ENCODE assay signal across 8 cellular contexts in genomic region chr7:141220263-141220662, GRCh38.
A peak's percentile ranks its signal among the peaks of the same experiment; 100 is the strongest.
DNase-seq lines count a peak whose midpoint lies in the region; ATAC-seq, FAIRE-seq and TF ChIP-seq lines count a peak whose summit lies in the region.

No MANE protein-coding gene starts in this region.

- H3K36me3 ChIP-seq in GM23338 (ENCODE audit: insufficient read depth): no peaks in the 10 kb centered on the region
- H3K36me3 ChIP-seq in H1 (ENCODE audit: control insufficient read depth in 2 of 4, insufficient read depth in 4 of 4, low read length in 3 of 4): no peaks in the 10 kb centered on the region
- H3K36me3 ChIP-seq in CD8-positive, alpha-beta T cell (ENCODE audit: insufficient read depth, low read length): no peaks in the 10 kb centered on the region

- no peaks in the 10 kb centered on the region for H3K23me2 ChIP-seq in H1 (ENCODE audit: low read depth, low read length)

- H4K91ac ChIP-seq in H1 (replicated peaks; ENCODE audit: insufficient read length, low read length): no peak overlapping the region

- TF ChIP-seq RAD21 in H1 (IDR thresholded peaks at IDR 0.05 in 1 of 2, conservative IDR thresholded peaks at IDR 0.05 in 1 of 2; ENCODE audit: low read depth in 2 of 2, low read length in 2 of 2): peak; percentile 89 to 91

- H3K4me2 ChIP-seq in GM23338: no peak overlapping the region
- H3K4me2 ChIP-seq in H1 (ENCODE audit: insufficient read depth in 1 of 2, low read depth in 2 of 2, low read length in 2 of 2): no peak overlapping the region

- H3K79me1 ChIP-seq in H1 (ENCODE audit: low read depth, low read length): peaks cover 9% of the 10 kb centered on the region

- 0 out of 2 replicates have a peak, but pooled peaks cover 2% of the 10 kb centered on the region for H3K9me2 ChIP-seq in GM23338 (ENCODE audit: insufficient read depth)

- no peak for TF ChIP-seq EP300 in H1 (IDR thresholded peaks at IDR 0.05; ENCODE audit: borderline replicate concordance in 1 of 2, low read depth in 2 of 2, low read length in 2 of 2)

- no peak overlapping the region for H2AK5ac ChIP-seq in H1 (ENCODE audit: low read depth, low read length)

- H3K23ac ChIP-seq in H1 (ENCODE audit: insufficient read length): no peak overlapping the region

- no peak overlapping the region for H3K9ac ChIP-seq in H1 (replicated peaks in 1 of 4; ENCODE audit: extremely low read depth in 1 of 4, low read depth in 3 of 4, low read length in 3 of 4)

- H3K27ac Mint-ChIP-seq in GM23338: no peak overlapping the region
- H3K27ac Mint-ChIP-seq in CD8-positive, alpha-beta T cell: no peak overlapping the region

- H2AFZ ChIP-seq in GM23338: no peak overlapping the region
- no peak overlapping the region for H2AFZ ChIP-seq in H1 (ENCODE audit: low read length)

- H3K14ac ChIP-seq in H1 (ENCODE audit: insufficient read length): no peak overlapping the region

- H2BK12ac ChIP-seq in H1 (ENCODE audit: low read depth, low read length): no peak overlapping the region

- WGBS in H1 (ENCODE audit: extremely low coverage in 1 of 2, insufficient coverage in 1 of 2, insufficient read length in 1 of 2, insufficient replicate concordance in 2 of 2, low coverage in 1 of 2, low lambda C conversion rate in 2 of 2, missing lambda C conversion rate in 1 of 2), 2 experiments: 58% methylated on average over 4 of the region's 4 CpGs; no CpG with 5 or more reads in 1 of the 2 experiments

- TF ChIP-seq POLR2A in H1 (IDR thresholded peaks at IDR 0.05; ENCODE audit: control extremely low read depth in 1 of 2, low read depth in 2 of 2, low read length in 2 of 2): no peak

- H2BK5ac ChIP-seq in H1 (ENCODE audit: low read depth, low read length): no peak overlapping the region

- DNase-seq in AG09319 (ENCODE audit: extremely low read depth, low read depth) (no peak), GM23338 (ENCODE audit: low spot score) (peak; percentile 75), NCI-H2196 treated with DMSO at 0.1 percent for 48 hours (lab: John Stamatoyannopoulos, UW; ENCODE audit: unreplicated experiment) (peak; percentile 30), H1 (ENCODE audit: low read depth in 1 of 2, low spot score in 2 of 2) (no peak), GM19239 (ENCODE audit: insufficient read length, low spot score) (no peak)
- DNase-seq in CD8-positive, alpha-beta T cell: no peak

- H3K27me3 ChIP-seq in GM23338 (ENCODE audit: insufficient read depth) (no peaks in the 10 kb centered on the region), H1 (replicated peaks in 1 of 4; ENCODE audit: control insufficient read depth in 3 of 4, extremely low read depth in 1 of 4, insufficient read depth in 3 of 4, low read length in 3 of 4) (no peaks in the 10 kb centered on the region)
- no peaks in the 10 kb centered on the region for H3K27me3 ChIP-seq in CD8-positive, alpha-beta T cell (ENCODE audit: insufficient read depth, low read length)

- TF ChIP-seq CTCF in AG09319 (IDR thresholded peaks at IDR 0.05; ENCODE audit: low read depth, low read length) (peak; percentile 15), GM23338 (conservative IDR thresholded peaks at IDR 0.05; ENCODE audit: low read depth in 2 of 2) (peak; percentile 65 to 89), H1 (IDR thresholded peaks at IDR 0.05; ENCODE audit: control extremely low read depth in 1 of 3, insufficient read depth in 1 of 3, low read depth in 1 of 3, low read length in 3 of 3) (peak; percentile 37 to 74 (median 65))
- TF ChIP-seq CTCF in CD8-positive, alpha-beta T cell (IDR thresholded peaks at IDR 0.05): no peak

- H3K27me3 Mint-ChIP-seq in GM23338 (ENCODE audit: insufficient read depth, low read depth, poor library complexity): peaks cover 4% of the 10 kb centered on the region
- H3K27me3 Mint-ChIP-seq in CD8-positive, alpha-beta T cell (ENCODE audit: low read depth): peaks cover 10% of the 10 kb centered on the region

- POLR2A ChIA-PET in H1 (lab: Charles Lee; ENCODE audit: partially characterized antibody): interaction anchor here (0.8 to 1.3 kb wide), 2 partner anchors 147 to 206 kb away, joined by 3 to 4 read pairs; no protein-coding TSS in a partner anchor
- POLR2A ChIA-PET in CD8-positive, alpha-beta T cell (lab: Charles Lee): no interaction called here

- FAIRE-seq in H1 (lab: Jason Lieb, UNC): no peak
- no peak for FAIRE-seq in GM19239 (lab: Jason Lieb, UNC)

- H3K18ac ChIP-seq in H1 (ENCODE audit: extremely low read depth, low read length): no peak overlapping the region

- no peak overlapping the region for H3K4me3 Mint-ChIP-seq in GM23338
- H3K4me3 Mint-ChIP-seq in CD8-positive, alpha-beta T cell: no peak overlapping the region

- CTCF ChIA-PET in H1 (lab: Charles Lee; ENCODE audit: partially characterized antibody): interaction anchor here (0.6 to 4.0 kb wide), 34 partner anchors 9 to 410 kb away, joined by 3 to 24 read pairs (median 4); partner anchors contain the start of genes MRPS33 and TMEM178B
- CTCF ChIA-PET in CD8-positive, alpha-beta T cell (lab: Charles Lee): no interaction called here

- no peak overlapping the region for H2BK15ac ChIP-seq in H1 (ENCODE audit: low read length)

- 0 out of 2 replicates have a peak, but pooled peaks cover 2% of the 10 kb centered on the region for H4K20me1 ChIP-seq in GM23338 (replicated peaks; ENCODE audit: insufficient read depth)
- peaks cover 0 to 7% of the 10 kb centered on the region in 2 experiments for H4K20me1 ChIP-seq in H1 (replicated peaks in 1 of 2; ENCODE audit: control insufficient read depth in 1 of 2, insufficient read depth in 2 of 2, low read length in 2 of 2)

- H3K27ac ChIP-seq in GM23338 (ENCODE audit: low read depth) (no peak overlapping the region), H1 (ENCODE audit: low read depth, low read length) (no peak overlapping the region)
- H3K27ac ChIP-seq in CD8-positive, alpha-beta T cell (ENCODE audit: low read depth, low read length): no peak overlapping the region

- H3K36me3 Mint-ChIP-seq in GM23338 (ENCODE audit: low read depth): no peaks in the 10 kb centered on the region
- H3K36me3 Mint-ChIP-seq in CD8-positive, alpha-beta T cell: no peaks in the 10 kb centered on the region

- no peak overlapping the region for H2BK20ac ChIP-seq in H1 (ENCODE audit: low read length)

- no peaks in the 10 kb centered on the region for H3K9me3 ChIP-seq in H1 (ENCODE audit: insufficient read depth in 2 of 2, low read depth in 1 of 2, low read length in 1 of 2)
- no peaks in the 10 kb centered on the region for H3K9me3 ChIP-seq in CD8-positive, alpha-beta T cell (ENCODE audit: low read length)

- H3K4me1 ChIP-seq in GM23338 (ENCODE audit: insufficient read depth) (no peaks in the 10 kb centered on the region), H1 (replicated peaks in 1 of 4; ENCODE audit: control insufficient read depth in 3 of 4, insufficient read depth in 4 of 4, low read length in 3 of 4) (peaks cover 0 to 3% (median 1%) of the 10 kb centered on the region in 4 experiments; a peak in 3 of 7 replicates)
- H3K4me1 ChIP-seq in CD8-positive, alpha-beta T cell (ENCODE audit: insufficient read depth, low read length): no peaks in the 10 kb centered on the region

- no peak overlapping the region for H4K8ac ChIP-seq in H1 (ENCODE audit: extremely low read depth, insufficient read depth, low read length)

- no peaks in the 10 kb centered on the region for H3F3A ChIP-seq in GM23338 (replicated peaks; ENCODE audit: low read depth)

- ATAC-seq in GM23338 (peak; percentile 89), GM21576 (IDR thresholded peaks at IDR 0.05; ENCODE audit: unreplicated experiment) (no peak), HG03139 (IDR thresholded peaks at IDR 0.05; ENCODE audit: unreplicated experiment) (no peak)
- no peak for ATAC-seq in CD8-positive, alpha-beta T cell

- no peaks in the 10 kb centered on the region for H3K9me3 Mint-ChIP-seq in GM23338
- no peaks in the 10 kb centered on the region for H3K9me3 Mint-ChIP-seq in CD8-positive, alpha-beta T cell

- no peak overlapping the region for H2BK120ac ChIP-seq in H1 (replicated peaks; ENCODE audit: low read depth, low read length)

- no peak overlapping the region for H4K5ac ChIP-seq in H1 (ENCODE audit: insufficient read length, low read depth, low read length)

- peak overlapping the region; percentile 19 for H3K4ac ChIP-seq in H1 (replicated peaks; ENCODE audit: insufficient read length, low read depth, low read length)

- H3K79me2 ChIP-seq in GM23338 (replicated peaks; ENCODE audit: insufficient read depth) (peaks cover 11% of the 10 kb centered on the region; the same call in 1 of the 2 replicates), H1 (ENCODE audit: control insufficient read depth in 1 of 2, insufficient read depth in 2 of 2, low read length in 2 of 2) (no peaks in the 10 kb centered on the region)

- H3K4me3 ChIP-seq in GM23338 (no peak overlapping the region), H1 (ENCODE audit: extremely low read depth in 1 of 4, insufficient read depth in 2 of 4, low read depth in 3 of 4, low read length in 4 of 4) (no peak overlapping the region)
- no peak overlapping the region for H3K4me3 ChIP-seq in CD8-positive, alpha-beta T cell (ENCODE audit: low read depth, low read length)

- peaks cover 14% of the 10 kb centered on the region for H3K4me1 Mint-ChIP-seq in GM23338
- H3K4me1 Mint-ChIP-seq in CD8-positive, alpha-beta T cell (ENCODE audit: low read depth): no peaks in the 10 kb centered on the region

- intact Hi-C loops in CD8-positive, alpha-beta T cell (cut with DNase I, micrococcal nuclease): no loop called here

- no peak overlapping the region for H3K56ac ChIP-seq in H1 (replicated peaks; ENCODE audit: insufficient read length, low read depth, low read length)

TF ChIP-seq in GM23338, 12 proteins besides CTCF, POLR2A, EP300 and RAD21 (continues in another document):
- no peak for TF ChIP-seq EZH2 (IDR thresholded peaks at IDR 0.05; ENCODE audit: low read depth, unreplicated experiment)
- no peak for TF ChIP-seq ZNF331 (CRISPR knock-in tag; IDR thresholded peaks at IDR 0.05; ENCODE audit: low read depth)
- no peak for TF ChIP-seq JUNB (IDR thresholded peaks at IDR 0.05; ENCODE audit: unreplicated experiment)
- TF ChIP-seq NANOG (IDR thresholded peaks at IDR 0.05; ENCODE audit: borderline replicate concordance): no peak

TF ChIP-seq in H1, 55 proteins besides CTCF, POLR2A, EP300 and RAD21:
- TF ChIP-seq YY1 (IDR thresholded peaks at IDR 0.05; ENCODE audit: low read depth, low read length) (0 out of 2 replicates have a peak, but pooled peaks have one; percentile 12), POLR2AphosphoS5 (IDR thresholded peaks at IDR 0.05; ENCODE audit: low read depth, low read length) (no peak)

Comparison
In these comparisons a context has a peak if more than half of its experiments do, and no peak if none do; other contexts are left out.
1. DNase-seq: peak in GM23338 (single experiment) and NCI-H2196 treated with DMSO at 0.1 percent for 48 hours (single experiment); none in AG09319 (single experiment), H1 (0 of 2), CD8-positive, alpha-beta T cell (0 of 7) and GM19239 (single experiment).